ENCODE assay signal across 9 cellular contexts in genomic region chr18:27685807-27686412, GRCh38.
DNase-seq lines count a peak whose midpoint lies in the region; ATAC-seq and TF ChIP-seq lines count a peak whose summit lies in the region.
"Had no signal": no experiment of that assay in that cellular context is flagged by ENCODE, and none has a peak within 500 bp of the region (broad histone marks: within the 10 kb centered on the region; RNA-seq: fewer than 3 reads in every experiment).

No MANE protein-coding gene starts in this region.

- TF ChIP-seq POLR2A in IMR-90 (IDR thresholded peaks at IDR 0.05; ENCODE audit: low read depth, low read length) = no peak

- no peak overlapping the region for H3K4me2 ChIP-seq in DND-41 (ENCODE audit: insufficient read depth, low read length)
- H3K4me2 ChIP-seq in IMR-90 (ENCODE audit: low read depth, low read length) = no peak overlapping the region

- in situ Hi-C loops in IMR-90 (cut with MboI; ENCODE audit: low sequenced_read_pairs) = loop anchor here (10.0 kb wide), 1 partner anchor 499 kb away; no protein-coding TSS in a partner anchor

- no CpG with 5 or more reads among the region's 2 CpGs for WGBS in IMR-90 (ENCODE audit: extremely low coverage in 2 of 2, insufficient read length in 1 of 2), 2 experiments

- H3K14ac ChIP-seq in IMR-90 (replicated peaks; ENCODE audit: low read depth, low read length) = no peak overlapping the region

- no peak overlapping the region for H2BK120ac ChIP-seq in IMR-90 (ENCODE audit: low read depth, low read length)

- H2BK20ac ChIP-seq in IMR-90 (ENCODE audit: low read depth, low read length) = no peak overlapping the region

- no peaks in the 10 kb centered on the region for H3K79me2 ChIP-seq in DND-41 (ENCODE audit: insufficient read depth, low read length)

- H3K56ac ChIP-seq in IMR-90 (ENCODE audit: extremely low read depth, insufficient read depth, low read length) = no peak overlapping the region

- intact Hi-C loops in IMR-90 (cut with micrococcal nuclease) = loop anchor here (1.0 to 10.0 kb wide), 2 partner anchors 329 to 503 kb away; no protein-coding TSS in a partner anchor

- H3K27me3 ChIP-seq in DND-41 (ENCODE audit: insufficient read depth, low read length, poor library complexity) (no peaks in the 10 kb centered on the region), IMR-90 (ENCODE audit: control insufficient read depth, insufficient read depth, low read length) (no peaks in the 10 kb centered on the region; the same call in 1 of the 2 replicates)

- BruUV-seq in IMR-90 (replicated peaks; lab: Mats Ljungman, UMichigan) = no TSS peak

- no peak overlapping the region for H2BK5ac ChIP-seq in IMR-90 (ENCODE audit: low read depth, low read length, poor library complexity, severe bottlenecking)

- H3K4me3 ChIP-seq in DND-41 (ENCODE audit: low read depth in 1 of 2, low read length in 2 of 2) (no peak overlapping the region), IMR-90 (ENCODE audit: insufficient read depth, low read depth, low read length) (no peak overlapping the region)
- H3K4me3 ChIP-seq: SK-N-MC had no signal

- H3K79me1 ChIP-seq in IMR-90 (ENCODE audit: low read depth in 1 of 2, low read length in 2 of 2) = no peaks in the 10 kb centered on the region

- no peak overlapping the region for H2AK9ac ChIP-seq in IMR-90 (replicated peaks; ENCODE audit: low read depth, low read length, poor library complexity)

- H3K36me3 Mint-ChIP-seq in immature natural killer cell = no peaks in the 10 kb centered on the region

- dilution Hi-C loops in IMR-90 (cut with HindIII; ENCODE audit: low sequenced_read_pairs, unreplicated experiment) = no loop called here

- TF ChIP-seq CTCF in DND-41 (IDR thresholded peaks at IDR 0.05; ENCODE audit: borderline replicate concordance, extremely low read depth, low read length, poor library complexity, severe bottlenecking) (peak; percentile 73), IMR-90 (conservative IDR thresholded peaks at IDR 0.05; ENCODE audit: low read depth, low read length) (peak; percentile 84), VCaP (conservative IDR thresholded peaks at IDR 0.05) (peak; percentile 92)

- no peaks in the 10 kb centered on the region for H4K20me1 ChIP-seq in DND-41 (ENCODE audit: insufficient read depth, low read length)
- no peaks in the 10 kb centered on the region for H4K20me1 ChIP-seq in IMR-90 (ENCODE audit: insufficient read depth, low read length)

- H3K18ac ChIP-seq in IMR-90 (ENCODE audit: low read depth, low read length) = no peak overlapping the region

- H2AK5ac ChIP-seq in IMR-90 (ENCODE audit: low read depth, low read length) = no peak overlapping the region

- H3K36me3 ChIP-seq in DND-41 (ENCODE audit: insufficient read depth, low read length) (no peaks in the 10 kb centered on the region), IMR-90 (ENCODE audit: control insufficient read depth, insufficient read depth, low read length) (no peaks in the 10 kb centered on the region)

- no peak overlapping the region for H4K91ac ChIP-seq in IMR-90 (ENCODE audit: insufficient read depth, low read depth, low read length)

- H2AFZ ChIP-seq in DND-41 (ENCODE audit: low read depth, low read length) (no peak overlapping the region), IMR-90 (replicated peaks; ENCODE audit: low read length, poor library complexity) (no peak overlapping the region)

- peak; percentile 65 for TF ChIP-seq RAD21 in IMR-90 (IDR thresholded peaks at IDR 0.05; ENCODE audit: low read length)

- H3K9me3 ChIP-seq in DND-41 (ENCODE audit: insufficient read depth, low read length, severe bottlenecking) (peaks cover 2% of the 10 kb centered on the region), IMR-90 (ENCODE audit: control insufficient read depth, insufficient read depth, low read length) (no peaks in the 10 kb centered on the region)

- H4K5ac ChIP-seq in IMR-90 (ENCODE audit: low read depth, low read length) = no peak overlapping the region

- H3K9ac ChIP-seq in DND-41 (ENCODE audit: low read depth, low read length) (no peak overlapping the region), IMR-90 (ENCODE audit: low read depth, low read length) (no peak overlapping the region)

- H3K4ac ChIP-seq in IMR-90 (ENCODE audit: low read depth, low read length) = no peak overlapping the region

- H3K23ac ChIP-seq in IMR-90 (ENCODE audit: low read depth, low read length) = no peak overlapping the region

- H3K9me3 Mint-ChIP-seq in immature natural killer cell = peaks cover 0 to 15% (median 4%) of the 10 kb centered on the region in 6 donors

- H2BK15ac ChIP-seq in IMR-90 (ENCODE audit: low read depth, low read length) = no peak overlapping the region

- H3K27ac ChIP-seq in DND-41 (ENCODE audit: low read length) = no peak overlapping the region
- no peak overlapping the region for H3K27ac ChIP-seq in IMR-90 (ENCODE audit: insufficient read depth, low read length)
- H3K27ac ChIP-seq in VCaP = no peak overlapping the region
- H3K27ac ChIP-seq: SK-N-MC had no signal

- H3K4me1 ChIP-seq in DND-41 (ENCODE audit: insufficient read depth, low read length) (no peaks in the 10 kb centered on the region), IMR-90 (ENCODE audit: control insufficient read depth, insufficient read depth, low read length) (no peaks in the 10 kb centered on the region)

- POLR2A ChIA-PET in IMR-90 (lab: Charles Lee; ENCODE audit: unreplicated experiment) = no interaction called here

- DNase-seq in DND-41 (peak; percentile 43), IMR-90 (peak; percentile 39), iris pigment epithelial cell (ENCODE audit: low read depth) (peak; percentile 59), NCI-H526 treated with DMSO at 0.1 percent for 48 hours (lab: John Stamatoyannopoulos, UW) (no peak), immature natural killer cell (no peak)
- no peak for DNase-seq in activated CD8-positive, alpha-beta memory T cell treated with anti-CD3 and anti-CD28 coated beads, Interleukin-2, amount 50 U/mL, for 48 hours

- peak; percentile 35; the same call in 2 of the 3 replicates for ATAC-seq in DND-41 (ENCODE audit: insufficient read depth, low read depth)
- ATAC-seq in IMR-90 (ENCODE audit: low read depth) = no peak; the same call in 1 of the 2 replicates
- ATAC-seq in HG03469 (IDR thresholded peaks at IDR 0.05; ENCODE audit: unreplicated experiment) = no peak

- H3K4me1 Mint-ChIP-seq in immature natural killer cell = no peaks in the 10 kb centered on the region

- H4K8ac ChIP-seq in IMR-90 (ENCODE audit: low read depth in 2 of 2, low read length in 2 of 2) = no peak overlapping the region

- no peaks in the 10 kb centered on the region for H3K9me1 ChIP-seq in IMR-90 (ENCODE audit: insufficient read depth, low read length)

- H3K27ac Mint-ChIP-seq in immature natural killer cell = no peak overlapping the region

- no peak overlapping the region for H3K4me3 Mint-ChIP-seq in immature natural killer cell

- H3K27me3 Mint-ChIP-seq in immature natural killer cell (ENCODE audit: low read depth in 3 of 3) = no peaks in the 10 kb centered on the region

- CTCF ChIA-PET in IMR-90 (lab: Yijun Ruan, JAX) = interaction anchor here (0.6 to 0.8 kb wide), 2 partner anchors 20 to 47 kb away, joined by 3 read pairs; no protein-coding TSS in a partner anchor

TF ChIP-seq in IMR-90, 13 proteins besides CTCF, POLR2A, EP300 and RAD21:
- TF ChIP-seq ELK1 (IDR thresholded peaks at IDR 0.05; ENCODE audit: borderline replicate concordance, low read depth, low read length) = no peak
- TF ChIP-seq MAZ (IDR thresholded peaks at IDR 0.05; ENCODE audit: borderline replicate concordance, low read depth, low read length) = no peak
- TF ChIP-seq FOS (IDR thresholded peaks at IDR 0.05; ENCODE audit: low read depth, low read length) = no peak
- TF ChIP-seq RFX5 (IDR thresholded peaks at IDR 0.05; ENCODE audit: low read depth, low read length) = no peak
- peak; percentile 85 for TF ChIP-seq SMC3 (IDR thresholded peaks at IDR 0.05; ENCODE audit: low read depth, low read length)

Comparison
In these comparisons a context has a peak if more than half of its experiments do, and no peak if none do; other contexts are left out.
1. DNase-seq: peak in DND-41 (single experiment), IMR-90 (single experiment) and iris pigment epithelial cell (single experiment); none in NCI-H526 treated with DMSO at 0.1 percent for 48 hours (single experiment), immature natural killer cell (0 of 3) and activated CD8-positive, alpha-beta memory T cell treated with anti-CD3 and anti-CD28 coated beads, Interleukin-2, amount 50 U/mL, for 48 hours (single experiment).
2. Peak in every context shown above with its lines, with median percentiles within 50 percentile points of each other: CTCF ChIP-seq.